Comparison of ENCODE assay signal across 11 cellular contexts in genomic region chr4:61199869-61200194, GRCh38. TPM values are rescaled to one million over a fixed set of nuclear protein-coding genes. Genes with fewer than 3 reads are reported as not detected.
A peak's percentile ranks its signal among the peaks of the same experiment; 100 is the strongest.
DNase-seq lines count a peak whose midpoint lies in the region; ATAC-seq and TF ChIP-seq lines count a peak whose summit lies in the region.
"Had no signal": no experiment of that assay in that cellular context is flagged by ENCODE, and none has a peak within 500 bp of the region (broad histone marks: within the 10 kb centered on the region; RNA-seq: fewer than 3 reads in every experiment).

No MANE protein-coding gene starts in this region.

- DNase-seq in GM23338 (ENCODE audit: low spot score) (no peak), WERI-Rb-1 (no peak), right cardiac atrium (no peak), retinal pigment epithelial cell (ENCODE audit: low read depth) (no peak), HuH-7.5 (ENCODE audit: low spot score) (no peak), NCI-H1048 (lab: John Stamatoyannopoulos, UW) (no peak), NCI-H524 treated with DMSO at 0.1 percent for 48 hours (lab: John Stamatoyannopoulos, UW) (no peak), iPS-NIHi11 (ENCODE audit: low spot score) (no peak)
- DNase-seq: DMS79; effector CD4-positive, alpha-beta T cell; Karpas-422 had no signal

- no peaks in the 10 kb centered on the region for H3K9me3 Mint-ChIP-seq in GM23338

- H3K4me1 ChIP-seq in GM23338 (ENCODE audit: insufficient read depth) (peaks cover 29% of the 10 kb centered on the region), right cardiac atrium (ENCODE audit: control insufficient read depth, insufficient read depth, low read length) (no peaks in the 10 kb centered on the region)

- H3K36me3 Mint-ChIP-seq in GM23338 (ENCODE audit: low read depth): no peaks in the 10 kb centered on the region

- peak overlapping the region; percentile 93 for H3K4me2 ChIP-seq in GM23338

- peak overlapping the region; percentile 17; the same call in 1 of the 2 replicates for H3K27ac ChIP-seq in GM23338 (ENCODE audit: low read depth)
- no peak overlapping the region for H3K27ac ChIP-seq in WERI-Rb-1
- H3K27ac ChIP-seq in right cardiac atrium (ENCODE audit: low read length): no peak overlapping the region

- H3K9me3 ChIP-seq in WERI-Rb-1 (ENCODE audit: severe bottlenecking) (no peaks in the 10 kb centered on the region), right cardiac atrium (ENCODE audit: control insufficient read depth, low read length) (no peaks in the 10 kb centered on the region)

- WGBS in right cardiac atrium: 4% methylated on average over 10 of the region's 10 CpGs

- no peaks in the 10 kb centered on the region; the same call in 1 of the 2 replicates for H3F3A ChIP-seq in GM23338 (replicated peaks; ENCODE audit: low read depth)

- H3K4me1 Mint-ChIP-seq in GM23338: peaks cover 28% of the 10 kb centered on the region

- TF ChIP-seq CTCF in GM23338 (conservative IDR thresholded peaks at IDR 0.05; ENCODE audit: low read depth in 2 of 2) (no peak), WERI-Rb-1 (IDR thresholded peaks at IDR 0.05; ENCODE audit: low read depth, low read length) (no peak), retinal pigment epithelial cell (conservative IDR thresholded peaks at IDR 0.05; ENCODE audit: low read depth, low read length) (no peak)

- ATAC-seq in GM23338: no peak
- ATAC-seq in right cardiac atrium: no peak

- H2AFZ ChIP-seq in GM23338: peak overlapping the region; percentile 91; the same call in 1 of the 2 replicates

- H3K9me2 ChIP-seq in GM23338 (ENCODE audit: insufficient read depth): no peaks in the 10 kb centered on the region

- H3K27me3 ChIP-seq in GM23338 (ENCODE audit: insufficient read depth) (peaks cover 50% of the 10 kb centered on the region), WERI-Rb-1 (ENCODE audit: insufficient read depth, low read depth, severe bottlenecking) (peaks cover 10% of the 10 kb centered on the region), right cardiac atrium (ENCODE audit: control insufficient read depth, insufficient read depth) (no peaks in the 10 kb centered on the region)

- no peak overlapping the region for H3K27ac Mint-ChIP-seq in GM23338

- peak overlapping the region; percentile 95 for H3K4me3 Mint-ChIP-seq in GM23338

- intact Hi-C loops in right cardiac atrium (cut with DNase I): no loop called here

- H3K4me3 ChIP-seq in GM23338 (peak overlapping the region; percentile 82), WERI-Rb-1 (ENCODE audit: low read depth, low read length) (peak overlapping the region; percentile 76), right cardiac atrium (ENCODE audit: low read length) (peak overlapping the region; percentile 54), retinal pigment epithelial cell (ENCODE audit: low read length) (peak overlapping the region; percentile 59)

- H3K27me3 Mint-ChIP-seq in GM23338 (ENCODE audit: insufficient read depth, low read depth, poor library complexity): peaks cover 42% of the 10 kb centered on the region

- H3K36me3 ChIP-seq in GM23338 (ENCODE audit: insufficient read depth) (no peaks in the 10 kb centered on the region), WERI-Rb-1 (no peaks in the 10 kb centered on the region)

- H4K20me1 ChIP-seq in GM23338 (replicated peaks; ENCODE audit: insufficient read depth): peaks cover 8% of the 10 kb centered on the region; the same call in 1 of the 2 replicates

- peaks cover 38% of the 10 kb centered on the region for H3K79me2 ChIP-seq in GM23338 (replicated peaks; ENCODE audit: insufficient read depth)

TF ChIP-seq in GM23338, 12 proteins besides CTCF, POLR2A, EP300 and RAD21 (continues in another document):
- TF ChIP-seq CREB1 (CRISPR knock-in tag; IDR thresholded peaks at IDR 0.05; ENCODE audit: low read depth): no peak
- TF ChIP-seq ZNF331 (CRISPR knock-in tag; IDR thresholded peaks at IDR 0.05; ENCODE audit: low read depth): no peak
- TF ChIP-seq REST (IDR thresholded peaks at IDR 0.05; ENCODE audit: unreplicated experiment): no peak
- TF ChIP-seq NANOG (IDR thresholded peaks at IDR 0.05; ENCODE audit: borderline replicate concordance): no peak
- TF ChIP-seq POLR2AphosphoS5 (IDR thresholded peaks at IDR 0.05; ENCODE audit: low read depth): no peak
- TF ChIP-seq ZNF462 (CRISPR knock-in tag; IDR thresholded peaks at IDR 0.05): no peak

RNA-seq across cellular contexts. Expression of gene ADGRL3, which starts 0.3 kb away (rescaled TPM):
- 15.2 and 16.5 TPM in 2 replicates for total RNA-seq in GM23338 (2014; rRNA removed; shearing (Covaris generic))
- polyA plus RNA-seq in GM23338 (2016; fragmentation: Nextera tagmentation; extraction: Ambion mirVana) (9.0 and 9.7 TPM in 2 replicates), right cardiac atrium (0.52 TPM)
- total RNA-seq in right cardiac atrium: 1 to 10 TPM; 1.4 to 3.8 (median 3.2) TPM
